ENCODE assay signal across 8 cellular contexts in genomic region chr1:243114059-243114713, GRCh38.
DNase-seq lines count a peak whose midpoint lies in the region; ATAC-seq, FAIRE-seq and TF ChIP-seq lines count a peak whose summit lies in the region.
"Not testable (repeated sequence)": the region's sequence is repeated elsewhere in the genome, so short reads cannot be mapped to it uniquely, and the experiment has no call there.

No MANE protein-coding gene starts in this region.

- TF ChIP-seq POLR2A in K562 (conservative IDR thresholded peaks at IDR 0.05), result not testable (repeated sequence)

- BruUV-seq in OCI-LY7 (replicated peaks; lab: Mats Ljungman, UMichigan); K562 (replicated peaks; lab: Mats Ljungman, UMichigan): not testable (repeated sequence)

- H2AFZ ChIP-seq in OCI-LY7 (ENCODE audit: low read length) (peak overlapping the region; percentile 76), K562 (ENCODE audit: low read depth, low read length) (peak overlapping the region; percentile 34)

- H3K9me3 ChIP-seq in OCI-LY7 (ENCODE audit: low read length); K562 (replicated peaks; ENCODE audit: control insufficient read depth, insufficient read depth, low read depth, low read length): not testable (repeated sequence)

- H3K9me1 ChIP-seq in K562 (ENCODE audit: control insufficient read depth, insufficient read depth, low read length), result not testable (repeated sequence)

- H3K4me1 ChIP-seq in OCI-LY7 (ENCODE audit: insufficient read depth, low read length, poor library complexity, severe bottlenecking), result peaks cover 41% of the 10 kb centered on the region
- H3K4me1 ChIP-seq in K562 (replicated peaks in 1 of 2; ENCODE audit: control insufficient read depth in 2 of 2, insufficient read depth in 2 of 2, low read length in 2 of 2), result not testable (repeated sequence)

- POLR2A ChIA-PET in OCI-LY7 (lab: Charles Lee), result interaction anchor here (0.6 kb wide), 3 partner anchors 148 to 1921 kb away, joined by 4 to 5 read pairs (median 4); no protein-coding TSS in a partner anchor
- POLR2A ChIA-PET in K562 (lab: Yijun Ruan, JAX), result interaction anchor here (0.7 kb wide), 1 partner anchor 336 kb away, joined by 3 read pairs; no protein-coding TSS in a partner anchor

- peak; percentile 49 for FAIRE-seq in K562 (lab: Jason Lieb, UNC)

- WGBS in K562 (ENCODE audit: insufficient coverage, low coverage, missing lambda C conversion rate), result 7% methylated on average over 7 of the region's 8 CpGs

- H3K4me3 ChIP-seq in OCI-LY7 (ENCODE audit: low read depth, low read length, poor library complexity, severe bottlenecking), result peak overlapping the region; percentile 50
- not testable (repeated sequence) for H3K4me3 ChIP-seq in K562

- not testable (repeated sequence) for H3K9ac ChIP-seq in K562 (ENCODE audit: insufficient read depth in 1 of 2, low read depth in 2 of 2, low read length in 2 of 2)

- intact Hi-C loops in OCI-LY7 (cut with micrococcal nuclease; ENCODE audit: unreplicated experiment); K562 (cut with micrococcal nuclease): not testable (repeated sequence)

- peak; percentile 3 for DNase-seq in AG08396 (ENCODE audit: low spot score)
- DNase-seq in MV-4-11 (lab: John Stamatoyannopoulos, UW), result peak; percentile 53
- peak; percentile 69 for DNase-seq in OCI-LY7 (ENCODE audit: low spot score)
- DNase-seq in K562 (ENCODE audit: extremely low read depth in 1 of 4, low spot score in 3 of 4), result not testable (repeated sequence)
- DNase-seq in iris pigment epithelial cell (ENCODE audit: low read depth), result peak; percentile 5

- not testable (repeated sequence) for H3K27me3 ChIP-seq in K562 (ENCODE audit: control insufficient read depth in 2 of 2, insufficient read depth in 2 of 2, low read length in 2 of 2)

- H4K20me1 ChIP-seq in OCI-LY7 (ENCODE audit: insufficient read depth, low read length); K562 (replicated peaks; ENCODE audit: control insufficient read depth, insufficient read depth, low read length): not testable (repeated sequence)

- not testable (repeated sequence) for TF ChIP-seq EP300 in K562 (IDR thresholded peaks at IDR 0.05; ENCODE audit: low read length)

- TF ChIP-seq RAD21 in K562 (CRISPR knock-in tag; conservative IDR thresholded peaks at IDR 0.05 in 1 of 2, IDR thresholded peaks at IDR 0.05 in 1 of 2), result not testable (repeated sequence)

- in situ Hi-C loops in K562 (cut with MboI), result not testable (repeated sequence)

- H3K4me2 ChIP-seq in OCI-LY7 (ENCODE audit: low read length), result peak overlapping the region; percentile 72
- not testable (repeated sequence) for H3K4me2 ChIP-seq in K562 (ENCODE audit: insufficient read depth, low read length)

- CTCF ChIA-PET in OCI-LY7 (lab: Charles Lee; ENCODE audit: unreplicated experiment); K562 (lab: Yijun Ruan, JAX; ENCODE audit: low intra/inter-chr PET ratio): not testable (repeated sequence)

- H3K79me2 ChIP-seq in OCI-LY7 (ENCODE audit: insufficient read depth, low read depth, low read length); K562 (ENCODE audit: control insufficient read depth, insufficient read depth, low read length): not testable (repeated sequence)

- ATAC-seq in GM18502 (IDR thresholded peaks at IDR 0.05; ENCODE audit: poor library complexity, unreplicated experiment) (peak; percentile 95), GM21515 (IDR thresholded peaks at IDR 0.05; ENCODE audit: unreplicated experiment) (peak; percentile 82), HG03060 (IDR thresholded peaks at IDR 0.05; ENCODE audit: low read depth, unreplicated experiment) (peak; percentile 94), K562 (peak; percentile 20)

- peak overlapping the region; percentile 56 for H3K27ac ChIP-seq in OCI-LY7 (ENCODE audit: low read depth, low read length, poor library complexity, severe bottlenecking)
- not testable (repeated sequence) for H3K27ac ChIP-seq in K562 (ENCODE audit: extremely low read depth, low read depth, low read length)

- H3K9me2 ChIP-seq in OCI-LY7 (ENCODE audit: insufficient read depth, low read length), result not testable (repeated sequence)

- H3K36me3 ChIP-seq in OCI-LY7 (ENCODE audit: insufficient read depth, low read length); K562 (ENCODE audit: control insufficient read depth, insufficient read depth, low read length): not testable (repeated sequence)

- not testable (repeated sequence) for TF ChIP-seq CTCF in OCI-LY7 (conservative IDR thresholded peaks at IDR 0.05; ENCODE audit: low read length); K562 (IDR thresholded peaks at IDR 0.05 in 2 of 3, conservative IDR thresholded peaks at IDR 0.05 in 1 of 3; ENCODE audit: insufficient read depth in 2 of 3, low read depth in 1 of 3, low read length in 3 of 3)

Comparison
In these comparisons a context has a peak if more than half of its experiments do, and no peak if none do; other contexts are left out.
1. ATAC-seq: peak in every context shown above with its lines; median percentile 95 in GM18502; 94 in HG03060; 82 in GM21515; 20 in K562.